Comparison of ENCODE assay signal across 10 cellular contexts in the genomic region with DNA sequence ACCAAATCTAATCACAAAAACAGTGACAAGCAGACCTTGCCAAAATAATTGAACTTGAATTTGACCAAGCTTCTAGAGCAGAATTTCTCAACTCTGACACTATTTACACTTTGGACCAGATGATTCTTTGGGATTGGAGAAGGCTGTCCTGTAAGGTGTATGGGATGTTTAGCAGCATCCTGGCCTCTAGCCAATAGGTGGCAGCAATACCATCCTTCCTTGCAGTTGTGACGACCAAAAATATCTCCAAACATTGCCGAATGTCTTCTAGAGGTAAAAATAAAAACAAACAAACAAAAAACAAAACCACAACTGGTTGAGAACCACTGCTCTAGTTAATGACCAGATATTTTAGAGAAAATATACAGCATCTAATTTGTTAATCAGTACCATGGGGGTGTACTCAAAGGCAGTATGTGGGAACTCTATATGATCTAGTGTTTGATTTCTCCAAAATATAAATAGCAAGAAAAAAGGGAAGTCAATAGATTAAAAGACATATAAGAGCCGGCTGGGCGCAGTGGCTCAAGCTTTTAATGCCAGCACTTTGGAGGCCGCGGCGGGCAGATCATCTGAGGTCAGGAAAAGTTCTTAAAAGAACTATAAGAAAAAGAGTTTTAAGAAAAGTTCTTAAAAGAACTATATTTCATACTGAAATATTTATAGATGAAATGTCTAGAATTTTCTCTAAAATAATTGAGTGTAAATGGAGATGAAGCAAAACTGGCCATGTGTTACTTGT.
DNase-seq lines count a peak whose midpoint lies in the region; ATAC-seq lines count a peak whose summit lies in the region.
"Had no signal": no experiment of that assay in that cellular context is flagged by ENCODE, and none has a peak within 500 bp of the region (broad histone marks: within the 10 kb centered on the region; RNA-seq: fewer than 3 reads in every experiment).

No MANE protein-coding gene starts in this region.

- no peak overlapping the region for H3K4me3 Mint-ChIP-seq in activated CD8-positive, alpha-beta T cell treated with anti-CD3 and anti-CD28 coated beads, Interleukin-2, amount 10 ng/mL, durations not matched to agents 7 days and 5 days
- H3K4me3 Mint-ChIP-seq: activated B cell treated with CpG ODN at 0.5 μM for 24 hours had no signal

- H3K4me1 Mint-ChIP-seq in activated CD8-positive, alpha-beta T cell treated with anti-CD3 and anti-CD28 coated beads, Interleukin-2, amount 10 ng/mL, durations not matched to agents 7 days and 5 days (ENCODE audit: low read depth), result peaks cover 17% of the 10 kb centered on the region

- ATAC-seq in activated CD8-positive, alpha-beta T cell treated with anti-CD3 and anti-CD28 coated beads, Interleukin-2, amount 10 ng/mL, durations not matched to agents 7 days and 5 days, result no peak

- CTCF ChIA-PET in activated CD8-positive, alpha-beta T cell treated with anti-CD3 and anti-CD28 coated beads, Interleukin-2, amount 10 ng/mL, durations not matched to agents 7 days and 5 days (lab: Charles Lee), result interaction anchor here (1.3 to 1.6 kb wide), 2 partner anchors 61 to 242 kb away, joined by 6 read pairs; a partner anchor contains a TSS

- peaks cover 2% of the 10 kb centered on the region for H3K27me3 Mint-ChIP-seq in activated CD8-positive, alpha-beta T cell treated with anti-CD3 and anti-CD28 coated beads, Interleukin-2, amount 10 ng/mL, durations not matched to agents 7 days and 5 days (ENCODE audit: low read depth)

- H3K36me3 Mint-ChIP-seq in activated CD8-positive, alpha-beta T cell treated with anti-CD3 and anti-CD28 coated beads, Interleukin-2, amount 10 ng/mL, durations not matched to agents 7 days and 5 days (ENCODE audit: low read depth), result peaks cover 8% of the 10 kb centered on the region

- H3K27ac Mint-ChIP-seq in activated CD8-positive, alpha-beta T cell treated with anti-CD3 and anti-CD28 coated beads, Interleukin-2, amount 10 ng/mL, durations not matched to agents 7 days and 5 days, result no peak overlapping the region
- H3K27ac Mint-ChIP-seq: activated B cell treated with CpG ODN at 0.5 μM for 24 hours had no signal

- POLR2A ChIA-PET in activated CD8-positive, alpha-beta T cell treated with anti-CD3 and anti-CD28 coated beads, Interleukin-2, amount 10 ng/mL, durations not matched to agents 7 days and 5 days (lab: Charles Lee), result no interaction called here

- H3K9me3 Mint-ChIP-seq in activated CD8-positive, alpha-beta T cell treated with anti-CD3 and anti-CD28 coated beads, Interleukin-2, amount 10 ng/mL, durations not matched to agents 7 days and 5 days (ENCODE audit: insufficient read depth), result peaks cover 16% of the 10 kb centered on the region

- peak; percentile 29 for DNase-seq in stimulated activated CD4-positive, alpha-beta T cell treated with anti-CD3 and anti-CD28 coated beads, Interleukin-15, amount 100 ng/mL, for 24 hours
- no peak for DNase-seq in stimulated activated CD4-positive, alpha-beta T cell treated with anti-CD3 and anti-CD28 coated beads, Interleukin-4, amount 100 ng/mL, for 4 hours
- DNase-seq in HT-29 (ENCODE audit: low spot score) (peak; percentile 33), NCI-H2107 treated with DMSO at 0.1 percent for 48 hours (lab: John Stamatoyannopoulos, UW; ENCODE audit: unreplicated experiment) (no peak), HPDE6-E6E7 (ENCODE audit: extremely low spot score) (no peak), NCI-H2227 (lab: John Stamatoyannopoulos, UW; ENCODE audit: unreplicated experiment) (no peak)
- DNase-seq in activated CD8-positive, alpha-beta T cell treated with anti-CD3 and anti-CD28 coated beads, Interleukin-2, amount 10 ng/mL, durations not matched to agents 7 days and 5 days, result peak; percentile 39
- peak; percentile 0 for DNase-seq in stimulated activated naive CD4-positive, alpha-beta T cell treated with Interleukin-2 at 50 U/mL for 16 hours (lab: John Stamatoyannopoulos, UW)
- DNase-seq: activated B cell treated with CpG ODN at 0.5 μM for 24 hours; effector memory CD4-positive, alpha-beta T cell had no signal

Comparison
In these comparisons a context has a peak if more than half of its experiments do, and no peak if none do; other contexts are left out.
1. DNase-seq: peak in stimulated activated CD4-positive, alpha-beta T cell treated with anti-CD3 and anti-CD28 coated beads, Interleukin-15, amount 100 ng/mL, for 24 hours (single experiment), HT-29 (single experiment), activated CD8-positive, alpha-beta T cell treated with anti-CD3 and anti-CD28 coated beads, Interleukin-2, amount 10 ng/mL, durations not matched to agents 7 days and 5 days (single experiment) and stimulated activated naive CD4-positive, alpha-beta T cell treated with Interleukin-2 at 50 U/mL for 16 hours (single experiment); none in stimulated activated CD4-positive, alpha-beta T cell treated with anti-CD3 and anti-CD28 coated beads, Interleukin-4, amount 100 ng/mL, for 4 hours (0 of 2), NCI-H2107 treated with DMSO at 0.1 percent for 48 hours (single experiment), HPDE6-E6E7 (single experiment) and NCI-H2227 (single experiment).